Comparison of ENCODE assay signal across 22 cellular contexts in the genomic region with DNA sequence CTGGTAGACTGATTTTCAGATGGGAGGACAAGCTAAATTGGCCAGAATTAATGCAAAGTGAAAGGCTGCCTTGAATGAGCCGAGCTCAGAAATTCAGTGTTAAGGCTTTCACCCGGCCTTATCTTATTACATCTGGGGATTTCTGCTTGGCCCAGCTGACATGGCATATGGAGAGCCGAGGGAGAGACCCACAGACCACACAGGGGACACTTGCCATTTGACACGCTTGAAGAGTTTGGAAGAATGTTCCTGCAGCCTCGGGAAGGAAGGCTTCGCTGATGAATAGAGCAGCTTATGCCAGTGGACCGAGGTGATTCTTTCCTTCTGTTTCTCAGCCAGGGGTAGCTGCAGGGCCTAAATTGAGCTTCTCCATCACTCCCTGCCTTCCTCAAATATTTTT. TPM values are rescaled to one million over a fixed set of nuclear protein-coding genes. Genes with fewer than 3 reads are reported as not detected.
DNase-seq lines count a peak whose midpoint lies in the region; ATAC-seq and TF ChIP-seq lines count a peak whose summit lies in the region.
"Had no signal": no experiment of that assay in that cellular context is flagged by ENCODE, and none has a peak within 500 bp of the region (broad histone marks: within the 10 kb centered on the region; RNA-seq: fewer than 3 reads in every experiment).

No MANE protein-coding gene starts in this region.

- in situ Hi-C loops in mammary epithelial cell (cut with MboI; ENCODE audit: low sequenced_read_pairs in 2 of 2): no loop called here

- no peaks in the 10 kb centered on the region for H3K27me3 ChIP-seq in mammary epithelial cell (ENCODE audit: insufficient read depth, low read length)
- H3K27me3 ChIP-seq in breast epithelium: no peaks in the 10 kb centered on the region
- H3K27me3 ChIP-seq: pancreas, tibial artery had no signal

- H3K4me3 ChIP-seq in mammary epithelial cell (replicated peaks in 1 of 3; ENCODE audit: insufficient read depth in 1 of 3, low read depth in 2 of 3, low read length in 3 of 3): no peak overlapping the region
- no peak overlapping the region for H3K4me3 ChIP-seq in breast epithelium
- H3K4me3 ChIP-seq: pancreas, tibial artery had no signal

- H3K4me3 Mint-ChIP-seq in brain: peak overlapping the region; percentile 12 to 69 (median 50)
- no peak overlapping the region for H3K4me3 Mint-ChIP-seq in nephron

- no peak overlapping the region for H3K27ac ChIP-seq in mammary epithelial cell (ENCODE audit: insufficient read depth, low read depth, low read length)
- H3K27ac ChIP-seq in breast epithelium: no peak overlapping the region
- H3K27ac ChIP-seq: pancreas, tibial artery had no signal

- ATAC-seq in HG03439 (IDR thresholded peaks at IDR 0.05; ENCODE audit: unreplicated experiment): no peak
- no peak for ATAC-seq in activated CD4-positive, CD25-positive, alpha-beta regulatory T cell treated with anti-CD3 and anti-CD28 coated beads, Interleukin-2, amount 50 U/mL, for 24 hours
- ATAC-seq: activated naive CD4-positive, alpha-beta T cell treated with anti-CD3 and anti-CD28 coated beads, Interleukin-2, amount 50 U/mL, for 72 hours; pancreas had no signal

- TF ChIP-seq POLR2A in breast epithelium (IDR thresholded peaks at IDR 0.05): no peak

- no peaks in the 10 kb centered on the region for H3K36me3 Mint-ChIP-seq in brain
- H3K36me3 Mint-ChIP-seq in nephron (ENCODE audit: low read depth): no peaks in the 10 kb centered on the region
- H3K36me3 Mint-ChIP-seq: activated naive CD4-positive, alpha-beta T cell treated with anti-CD3 and anti-CD28 coated beads, Interleukin-2, amount 50 U/mL, for 72 hours had no signal

- no peak overlapping the region for H3K4me2 ChIP-seq in mammary epithelial cell (ENCODE audit: insufficient read depth, low read depth, low read length)

- BruUV-seq in mammary epithelial cell (replicated peaks; lab: Mats Ljungman, UMichigan): no TSS peak

- H4K20me1 ChIP-seq in mammary epithelial cell (ENCODE audit: insufficient read depth, low read length): no peaks in the 10 kb centered on the region

- H3K4me1 Mint-ChIP-seq in brain: peaks cover 18% of the 10 kb centered on the region
- H3K4me1 Mint-ChIP-seq in nephron: peaks cover 24% of the 10 kb centered on the region

- TF ChIP-seq CTCF in mammary epithelial cell (conservative IDR thresholded peaks at IDR 0.05 in 1 of 2, IDR thresholded peaks at IDR 0.05 in 1 of 2; ENCODE audit: extremely low read depth in 1 of 2, insufficient read depth in 1 of 2, low read depth in 1 of 2, low read length in 2 of 2) (no peak), breast epithelium (IDR thresholded peaks at IDR 0.05) (no peak), brain (conservative IDR thresholded peaks at IDR 0.05) (no peak), nephron (IDR thresholded peaks at IDR 0.05; ENCODE audit: unreplicated experiment in 3 of 3) (no peak)

- CTCF ChIA-PET in mammary epithelial cell (lab: Charles Lee; ENCODE audit: low non-redundant PET): no interaction called here

- peak overlapping the region; percentile 64 for H2AFZ ChIP-seq in mammary epithelial cell (ENCODE audit: low read depth, low read length)

- H3K9ac ChIP-seq in mammary epithelial cell (ENCODE audit: insufficient read depth, low read length): no peak overlapping the region

- H3K4me1 ChIP-seq in mammary epithelial cell (ENCODE audit: insufficient read depth, low read length) (no peaks in the 10 kb centered on the region), breast epithelium (no peaks in the 10 kb centered on the region)
- H3K4me1 ChIP-seq: pancreas, tibial artery had no signal

- peaks cover 8% of the 10 kb centered on the region for H3K27me3 Mint-ChIP-seq in brain
- peaks cover 13% of the 10 kb centered on the region for H3K27me3 Mint-ChIP-seq in nephron (ENCODE audit: low read depth)

- H3K36me3 ChIP-seq in mammary epithelial cell (ENCODE audit: insufficient read depth, low read length) (no peaks in the 10 kb centered on the region), breast epithelium (no peaks in the 10 kb centered on the region)
- H3K36me3 ChIP-seq: pancreas had no signal

- dilution Hi-C loops in mammary epithelial cell (cut with HindIII; ENCODE audit: low sequenced_read_pairs): loop anchor here (10.0 kb wide), 1 partner anchor 153 kb away; no protein-coding TSS in a partner anchor

- H3K9me3 ChIP-seq in mammary epithelial cell (replicated peaks; ENCODE audit: insufficient read depth, low read length) (no peaks in the 10 kb centered on the region), breast epithelium (no peaks in the 10 kb centered on the region)
- H3K9me3 ChIP-seq: pancreas, tibial artery had no signal

- DNase-seq in mammary epithelial cell (no peak), breast epithelium (ENCODE audit: low spot score in 2 of 2) (no peak), MV-4-11 (lab: John Stamatoyannopoulos, UW) (no peak), activated gamma-delta T cell (lab: John Stamatoyannopoulos, UW) (no peak)
- DNase-seq: activated CD4-positive, alpha-beta T cell treated with anti-CD3 and anti-CD28 coated beads, Interleukin-2, amount 50 U/mL, for 48 hours; activated T-cell treated with anti-CD3 and anti-CD28 coated beads, Interleukin-2, amount 50 U/mL, for 48 hours; C1 segment of cervical spinal cord; DMS53; H7; islet precursor cell; KG1; midbrain; NCI-H1105; pancreas; RPMI8226; SW 1271; tibial artery had no signal

- intact Hi-C loops in mammary epithelial cell (cut with micrococcal nuclease): no loop called here
- intact Hi-C loops in breast epithelium (cut with DNase I; ENCODE audit: low total_unique reads): no loop called here

- H3K9me3 Mint-ChIP-seq in brain (no peaks in the 10 kb centered on the region), nephron (no peaks in the 10 kb centered on the region)
- H3K9me3 Mint-ChIP-seq: activated naive CD4-positive, alpha-beta T cell treated with anti-CD3 and anti-CD28 coated beads, Interleukin-2, amount 50 U/mL, for 72 hours had no signal

- WGBS in mammary epithelial cell (ENCODE audit: low coverage, missing lambda C conversion rate): 27% methylated on average over 7 of the region's 7 CpGs

- H3K79me2 ChIP-seq in mammary epithelial cell (ENCODE audit: insufficient read depth, low read length): no peaks in the 10 kb centered on the region

- H3K27ac Mint-ChIP-seq in brain (peak overlapping the region; percentile 64 to 95 (median 87)), nephron (peak overlapping the region; percentile 17 to 71 (median 61))
- H3K27ac Mint-ChIP-seq: activated naive CD4-positive, alpha-beta T cell treated with anti-CD3 and anti-CD28 coated beads, Interleukin-2, amount 50 U/mL, for 72 hours had no signal

RNA-seq across cellular contexts. Expression of a gene that starts 9.0 kb away (rescaled TPM):
- total RNA-seq in mammary epithelial cell: 10 to 100 TPM in 1 of 2 donors, 1 to 10 TPM in 1; 7.2 to 10.8 TPM
- polyA plus RNA-seq in mammary epithelial cell: 6.8 TPM
- 4.8 TPM for polyA minus RNA-seq in mammary epithelial cell
- 1 to 10 TPM; 4.5 to 6.4 (median 4.9) TPM for total RNA-seq in breast epithelium
- polyA plus RNA-seq in brain (ENCODE audit: insufficient read depth, low read depth, low replicate concordance): 3.1 TPM

RNA-seq across cellular contexts. Expression of a gene that starts 9.3 kb away (rescaled TPM):
- total RNA-seq in mammary epithelial cell: 10 to 100 TPM; 63.5 to 63.9 TPM
- polyA plus RNA-seq in mammary epithelial cell: 71.9 TPM
- polyA minus RNA-seq in mammary epithelial cell: 14.3 TPM
- 10 to 100 TPM; 43.4 to 61.2 (median 53.4) TPM for total RNA-seq in breast epithelium
- 29.4 TPM for polyA plus RNA-seq in brain (ENCODE audit: insufficient read depth, low read depth, low replicate concordance)

RNA-seq across cellular contexts. Expression of a gene that starts 36.4 kb away (rescaled TPM):
- total RNA-seq in mammary epithelial cell (10 to 100 TPM; 34.0 to 63.2 TPM), breast epithelium (10 to 100 TPM; 51.7 to 70.2 (median 60.0) TPM)
- polyA plus RNA-seq in mammary epithelial cell (20.4 TPM), brain (ENCODE audit: insufficient read depth, low read depth, low replicate concordance) (75.7 TPM)
- 69.3 TPM for polyA minus RNA-seq in mammary epithelial cell

RNA-seq across cellular contexts. Expression of a gene that starts 55.3 kb away (rescaled TPM):
- total RNA-seq in mammary epithelial cell (10 to 100 TPM; 43.9 to 53.0 TPM), breast epithelium (1 to 10 TPM in 2 of 3 donors, not detected in 1; 1.3 to 7.0 TPM)
- polyA plus RNA-seq in mammary epithelial cell (19.2 TPM), brain (ENCODE audit: insufficient read depth, low read depth, low replicate concordance) (2.1 TPM)
- 19.2 TPM for polyA minus RNA-seq in mammary epithelial cell

Comparison
In these comparisons a context has a peak if more than half of its experiments do, and no peak if none do; other contexts are left out.
1. H3K4me3 Mint-ChIP-seq: peak in brain (5 of 5); none in nephron (0 of 3).